ENCODE assay signal across 19 cellular contexts in genomic region chr3:170765419-170766078, GRCh38.
DNase-seq lines count a peak whose midpoint lies in the region; ATAC-seq and TF ChIP-seq lines count a peak whose summit lies in the region.
"Had no signal": no experiment of that assay in that cellular context is flagged by ENCODE, and none has a peak within 500 bp of the region (broad histone marks: within the 10 kb centered on the region; RNA-seq: fewer than 3 reads in every experiment).

No MANE protein-coding gene starts in this region.

- no peak for TF ChIP-seq POLR2A in IMR-90 (IDR thresholded peaks at IDR 0.05; ENCODE audit: low read depth, low read length)

- H3K79me1 ChIP-seq in IMR-90 (ENCODE audit: low read depth in 1 of 2, low read length in 2 of 2) = peaks cover 0 to 4% of the 10 kb centered on the region in 2 experiments; a peak in 1 of 4 replicates
- H3K79me1 ChIP-seq in mesenchymal stem cell (replicated peaks; ENCODE audit: low read length, poor library complexity, severe bottlenecking) = no peaks in the 10 kb centered on the region

- no peak for TF ChIP-seq RAD21 in IMR-90 (IDR thresholded peaks at IDR 0.05; ENCODE audit: low read length)

- 68% methylated on average over 2 of the region's 4 CpGs; no CpG with 5 or more reads in 1 of the 2 experiments for whole genome bisulfite sequencing in IMR-90 (ENCODE audit: extremely low coverage in 2 of 2, insufficient read length in 1 of 2), 2 experiments
- 53% methylated on average over 4 of the region's 4 CpGs for WGBS in mesenchymal stem cell

- no peak overlapping the region for H3K56ac ChIP-seq in IMR-90 (ENCODE audit: extremely low read depth, insufficient read depth, low read length)

- TF ChIP-seq CTCF in IMR-90 (conservative IDR thresholded peaks at IDR 0.05; ENCODE audit: low read depth, low read length) = no peak
- no peak for TF ChIP-seq CTCF in activated CD8-positive, alpha-beta T cell treated with anti-CD3 and anti-CD28 coated beads for 36 hours (IDR thresholded peaks at IDR 0.05)

- H3K9me1 ChIP-seq in IMR-90 (ENCODE audit: insufficient read depth, low read length) = peaks cover 30% of the 10 kb centered on the region

- H3K27me3 ChIP-seq in IMR-90 (ENCODE audit: control insufficient read depth, insufficient read depth, low read length) = no peaks in the 10 kb centered on the region
- no peaks in the 10 kb centered on the region for H3K27me3 ChIP-seq in mesenchymal stem cell (ENCODE audit: control insufficient read depth in 1 of 2, insufficient read depth in 1 of 2, low read length in 2 of 2)
- H3K27me3 ChIP-seq: upper lobe of left lung had no signal

- H4K91ac ChIP-seq in IMR-90 (ENCODE audit: insufficient read depth, low read depth, low read length) (peak overlapping the region; percentile 27), mesenchymal stem cell (ENCODE audit: low read length) (no peak overlapping the region)

- peak overlapping the region in 1 of 2 experiments; percentile 82 for H2BK12ac ChIP-seq in mesenchymal stem cell (ENCODE audit: low read length in 2 of 2)

- dilution Hi-C loops in IMR-90 (cut with HindIII; ENCODE audit: low sequenced_read_pairs, unreplicated experiment) = no loop called here

- H3K9ac ChIP-seq in IMR-90 (ENCODE audit: low read depth, low read length) (no peak overlapping the region), mesenchymal stem cell (ENCODE audit: low read length) (peak overlapping the region; percentile 53)

- H3K4me1 ChIP-seq in IMR-90 (ENCODE audit: control insufficient read depth, insufficient read depth, low read length) = peaks cover 29% of the 10 kb centered on the region
- H3K4me1 ChIP-seq in mesenchymal stem cell (ENCODE audit: control insufficient read depth, insufficient read depth, low read depth, low read length) = peaks cover 3% of the 10 kb centered on the region
- H3K4me1 ChIP-seq: Caco-2, upper lobe of left lung had no signal

- H2AK5ac ChIP-seq in IMR-90 (ENCODE audit: low read depth, low read length) (peak overlapping the region; percentile 35), mesenchymal stem cell (ENCODE audit: low read length, severe bottlenecking) (no peak overlapping the region)

- in situ Hi-C loops in IMR-90 (cut with MboI; ENCODE audit: low sequenced_read_pairs) = no loop called here

- no peak for ATAC-seq in IMR-90 (ENCODE audit: low read depth)
- ATAC-seq in activated CD8-positive, alpha-beta T cell treated with anti-CD3 and anti-CD28 coated beads for 36 hours = no peak
- ATAC-seq in HG03139 (IDR thresholded peaks at IDR 0.05; ENCODE audit: unreplicated experiment) = no peak
- ATAC-seq in esophagus mucosa = no peak
- ATAC-seq: T-helper 17 cell had no signal

- H2BK15ac ChIP-seq in IMR-90 (ENCODE audit: low read depth, low read length) (peak overlapping the region; percentile 62; the same call in 2 of the 3 replicates), mesenchymal stem cell (ENCODE audit: low read depth, poor library complexity, severe bottlenecking) (no peak overlapping the region)

- peak overlapping the region; percentile 89 for H2BK120ac ChIP-seq in IMR-90 (ENCODE audit: low read depth, low read length)
- H2BK120ac ChIP-seq in mesenchymal stem cell (ENCODE audit: low read depth, low read length) = no peak overlapping the region

- H3K27ac ChIP-seq in IMR-90 (ENCODE audit: insufficient read depth, low read length) (no peak overlapping the region; the same call in 1 of the 2 replicates), caudate nucleus (ENCODE audit: low read depth, low read length) (peak overlapping the region; percentile 2), mesenchymal stem cell (ENCODE audit: low read length, poor library complexity, severe bottlenecking) (no peak overlapping the region)
- H3K27ac ChIP-seq: upper lobe of left lung had no signal

- DNase-seq in AG08396 (ENCODE audit: low spot score) (peak; percentile 7), IMR-90 (no peak), caudate nucleus (lab: John Stamatoyannopoulos, UW) (peak in 2 of 61 donors; percentile 2 to 4), mesenchymal stem cell (peak; percentile 89), cerebellar nuclear complex (lab: John Stamatoyannopoulos, UW) (no peak)
- DNase-seq in activated CD8-positive, alpha-beta T cell treated with anti-CD3 and anti-CD28 coated beads for 36 hours = no peak
- DNase-seq: ACHN; activated effector memory CD4-positive, alpha-beta T cell treated with Interleukin-2 at 50 U/mL for 16 hours; Caco-2; islet precursor cell; NCI-H1694 treated with DMSO at 0.1 percent for 48 hours; NCI-H446 treated with DMSO at 0.1 percent for 48 hours; occipital lobe; RPMI8226; T-helper 17 cell; upper lobe of left lung had no signal

- H3K4me3 ChIP-seq in IMR-90 (ENCODE audit: insufficient read depth, low read depth, low read length) (no peak overlapping the region), mesenchymal stem cell (ENCODE audit: insufficient read depth in 1 of 2, low read depth in 1 of 2, low read length in 2 of 2) (no peak overlapping the region)
- H3K4me3 ChIP-seq: skin epidermis, upper lobe of left lung had no signal

- peak overlapping the region; percentile 9 for H4K5ac ChIP-seq in IMR-90 (ENCODE audit: low read depth, low read length)

- H3K4ac ChIP-seq in IMR-90 (ENCODE audit: low read depth, low read length) = peak overlapping the region; percentile 82
- H3K4ac ChIP-seq in mesenchymal stem cell (ENCODE audit: low read depth in 1 of 2, low read length in 2 of 2) = peak overlapping the region in 1 of 2 experiments; percentile 82

- H3K9me3 ChIP-seq in IMR-90 (ENCODE audit: control insufficient read depth, insufficient read depth, low read length) (no peaks in the 10 kb centered on the region), mesenchymal stem cell (ENCODE audit: control insufficient read depth, low read length) (no peaks in the 10 kb centered on the region)
- H3K9me3 ChIP-seq: Caco-2, upper lobe of left lung had no signal

- H3K4me3 Mint-ChIP-seq in activated CD8-positive, alpha-beta T cell treated with anti-CD3 and anti-CD28 coated beads for 36 hours = no peak overlapping the region
- H3K4me3 Mint-ChIP-seq: T-helper 17 cell had no signal

- H4K8ac ChIP-seq in IMR-90 (ENCODE audit: low read depth in 2 of 2, low read length in 2 of 2) (peak overlapping the region in 1 of 2 experiments; percentile 85; a peak in 3 of 4 replicates), mesenchymal stem cell (ENCODE audit: low read length) (no peak overlapping the region)

- no peaks in the 10 kb centered on the region for H3K27me3 Mint-ChIP-seq in activated CD8-positive, alpha-beta T cell treated with anti-CD3 and anti-CD28 coated beads for 36 hours

- peak overlapping the region; percentile 79 for H3K14ac ChIP-seq in IMR-90 (replicated peaks; ENCODE audit: low read depth, low read length)
- H3K14ac ChIP-seq in mesenchymal stem cell (ENCODE audit: low read length in 2 of 2) = no peak overlapping the region

- H2BK5ac ChIP-seq in IMR-90 (ENCODE audit: low read depth, low read length, poor library complexity, severe bottlenecking) = peak overlapping the region; percentile 19
- H2BK5ac ChIP-seq in mesenchymal stem cell (ENCODE audit: low read depth, low read length, poor library complexity, severe bottlenecking) = no peak overlapping the region

- H2AFZ ChIP-seq in IMR-90 (replicated peaks; ENCODE audit: low read length, poor library complexity) (peak overlapping the region; percentile 52), mesenchymal stem cell (ENCODE audit: low read depth, low read length) (no peak overlapping the region)

- CTCF ChIA-PET in IMR-90 (lab: Yijun Ruan, JAX) = interaction anchor here (1.0 to 1.2 kb wide), 2 partner anchors 12 to 24 kb away, joined by 3 read pairs; no protein-coding TSS in a partner anchor
- CTCF ChIA-PET in activated CD8-positive, alpha-beta T cell treated with anti-CD3 and anti-CD28 coated beads for 36 hours (lab: Charles Lee) = interaction anchor here (0.9 to 1.2 kb wide), 2 partner anchors 12 to 46 kb away, joined by 3 read pairs; no protein-coding TSS in a partner anchor

- peak overlapping the region; percentile 9 for H3K23ac ChIP-seq in IMR-90 (ENCODE audit: low read depth, low read length)
- H3K23ac ChIP-seq in mesenchymal stem cell (ENCODE audit: low read length in 2 of 2) = no peak overlapping the region

- no TSS peak for BruUV-seq in IMR-90 (replicated peaks; lab: Mats Ljungman, UMichigan)

- H3K4me2 ChIP-seq in IMR-90 (ENCODE audit: low read depth, low read length) = no peak overlapping the region
- no peak overlapping the region for H3K4me2 ChIP-seq in mesenchymal stem cell (ENCODE audit: low read length, poor library complexity, severe bottlenecking)

- H3K27ac Mint-ChIP-seq in activated CD8-positive, alpha-beta T cell treated with anti-CD3 and anti-CD28 coated beads for 36 hours = no peak overlapping the region
- H3K27ac Mint-ChIP-seq: T-helper 17 cell had no signal

- H3K36me3 ChIP-seq in IMR-90 (ENCODE audit: control insufficient read depth, insufficient read depth, low read length) = no peaks in the 10 kb centered on the region
- no peaks in the 10 kb centered on the region for H3K36me3 ChIP-seq in mesenchymal stem cell (ENCODE audit: control insufficient read depth in 1 of 2, insufficient read depth in 2 of 2, low read depth in 1 of 2, low read length in 2 of 2)
- H3K36me3 ChIP-seq: upper lobe of left lung had no signal

- intact Hi-C loops in IMR-90 (cut with micrococcal nuclease) = loop anchor here (5.0 kb wide), 1 partner anchor 37 kb away; no protein-coding TSS in a partner anchor
- intact Hi-C loops in activated CD8-positive, alpha-beta T cell treated with anti-CD3 and anti-CD28 coated beads for 36 hours (cut with micrococcal nuclease) = no loop called here

- H2BK20ac ChIP-seq in IMR-90 (ENCODE audit: low read depth, low read length) = peak overlapping the region; percentile 85

- H3K4me1 Mint-ChIP-seq in activated CD8-positive, alpha-beta T cell treated with anti-CD3 and anti-CD28 coated beads for 36 hours (ENCODE audit: low read depth) = no peaks in the 10 kb centered on the region

- POLR2A ChIA-PET in IMR-90 (lab: Charles Lee; ENCODE audit: unreplicated experiment) = interaction anchor here (0.6 kb wide), 1 partner anchor 175 kb away, joined by 3 read pairs; no protein-coding TSS in a partner anchor
- POLR2A ChIA-PET in activated CD8-positive, alpha-beta T cell treated with anti-CD3 and anti-CD28 coated beads for 36 hours (lab: Charles Lee) = no interaction called here

- no peaks in the 10 kb centered on the region for H3K36me3 Mint-ChIP-seq in activated CD8-positive, alpha-beta T cell treated with anti-CD3 and anti-CD28 coated beads for 36 hours (ENCODE audit: low read depth)

- H2AK9ac ChIP-seq in IMR-90 (replicated peaks; ENCODE audit: low read depth, low read length, poor library complexity) = peak overlapping the region; percentile 71

- no peaks in the 10 kb centered on the region for H4K20me1 ChIP-seq in IMR-90 (ENCODE audit: insufficient read depth, low read length)

- H3K18ac ChIP-seq in IMR-90 (ENCODE audit: low read depth, low read length) (peak overlapping the region; percentile 53), mesenchymal stem cell (ENCODE audit: low read depth in 1 of 2, low read length in 2 of 2) (no peak overlapping the region)

- H3K9me3 Mint-ChIP-seq in activated CD8-positive, alpha-beta T cell treated with anti-CD3 and anti-CD28 coated beads for 36 hours = no peaks in the 10 kb centered on the region

TF ChIP-seq in IMR-90, 13 proteins besides CTCF, POLR2A, EP300 and RAD21 (continues in another document):
- TF ChIP-seq FOS (IDR thresholded peaks at IDR 0.05; ENCODE audit: low read depth, low read length) = no peak
- no peak for TF ChIP-seq MAZ (IDR thresholded peaks at IDR 0.05; ENCODE audit: borderline replicate concordance, low read depth, low read length)
- TF ChIP-seq CHD1 (IDR thresholded peaks at IDR 0.05; ENCODE audit: low read depth, low read length) = no peak

Comparison
In these comparisons a context has a peak if more than half of its experiments do, and no peak if none do; other contexts are left out.
1. DNase-seq: peak in AG08396 (single experiment) and mesenchymal stem cell (single experiment); none in IMR-90 (single experiment), cerebellar nuclear complex (0 of 2) and activated CD8-positive, alpha-beta T cell treated with anti-CD3 and anti-CD28 coated beads for 36 hours (single experiment).